ENCODE assay signal across 26 cellular contexts in genomic region chr2:80437959-80438358, GRCh38.
"Had no signal": no experiment of that assay in that cellular context is flagged by ENCODE, and none has a peak within 500 bp of the region (broad histone marks: within the 10 kb centered on the region; RNA-seq: fewer than 3 reads in every experiment).

No MANE protein-coding gene starts in this region.

- ATAC-seq: foreskin keratinocyte; heart right ventricle; left lobe of liver; naive thymus-derived CD4-positive, alpha-beta T cell; right lobe of liver; stimulated activated naive B cell treated with anti-CD40 and anti-IgM and Interleukin-4, amounts not matched to agents 10 μg/mL and 1 μg/mL and 100 μg/mL, for 72 hours had no signal

- H3K27ac ChIP-seq: colonic mucosa, esophagus muscularis mucosa, foreskin keratinocyte, heart right ventricle, neural progenitor cell, parathyroid adenoma, right lobe of liver, thoracic aorta, tibial nerve, upper lobe of left lung had no signal

- H3K4me1 Mint-ChIP-seq: naive thymus-derived CD4-positive, alpha-beta T cell; neural progenitor cell; stimulated activated naive B cell treated with anti-CD40 and anti-IgM and Interleukin-4, amounts not matched to agents 10 μg/mL and 1 μg/mL and 100 μg/mL, for 72 hours had no signal

- DNase-seq: colonic mucosa; effector CD8-positive, alpha-beta T cell; foreskin keratinocyte; glutamatergic neuron; heart right ventricle; hypothalamus; kidney; mesenchymal stem cell; midbrain; naive thymus-derived CD4-positive, alpha-beta T cell; right lobe of liver; small intestine; stimulated activated CD4-positive, alpha-beta T cell treated with anti-CD3 and anti-CD28 coated beads, Interleukin-15, amount 100 ng/mL, for 24 hours; stimulated activated CD4-positive, alpha-beta T cell treated with anti-CD3 and anti-CD28 coated beads, Interleukin-2, amount 100 ng/mL, for 48 hours; stimulated activated naive B cell treated with anti-CD40 and anti-IgM and Interleukin-4, amounts not matched to agents 10 μg/mL and 1 μg/mL and 100 μg/mL, for 72 hours; upper lobe of left lung had no signal

- H3K27me3 Mint-ChIP-seq: dendritic cell treated with granulocyte-macrophage colony-stimulating factor and Interleukin-4, amounts not matched to agents 40 ng/mL and 50 ng/mL, for 4 days; progenitor cell of endocrine pancreas; stimulated activated naive B cell treated with anti-CD40 and anti-IgM and Interleukin-4, amounts not matched to agents 10 μg/mL and 1 μg/mL and 100 μg/mL, for 72 hours; stimulated activated naive CD8-positive, alpha-beta T cell treated with anti-CD3 and anti-CD28 coated beads, Interleukin-15, Interleukin-2, amounts not matched to agents 100 ng/mL and 50 ng/mL, for 24 hours had no signal

- H3K27ac Mint-ChIP-seq: dendritic cell treated with granulocyte-macrophage colony-stimulating factor and Interleukin-4, amounts not matched to agents 40 ng/mL and 50 ng/mL, for 4 days; naive thymus-derived CD4-positive, alpha-beta T cell; neural progenitor cell; progenitor cell of endocrine pancreas; stimulated activated naive B cell treated with anti-CD40 and anti-IgM and Interleukin-4, amounts not matched to agents 10 μg/mL and 1 μg/mL and 100 μg/mL, for 72 hours; stimulated activated naive CD8-positive, alpha-beta T cell treated with anti-CD3 and anti-CD28 coated beads, Interleukin-15, Interleukin-2, amounts not matched to agents 100 ng/mL and 50 ng/mL, for 24 hours had no signal

- H3K36me3 Mint-ChIP-seq: naive thymus-derived CD4-positive, alpha-beta T cell; neural progenitor cell; stimulated activated naive B cell treated with anti-CD40 and anti-IgM and Interleukin-4, amounts not matched to agents 10 μg/mL and 1 μg/mL and 100 μg/mL, for 72 hours had no signal

- H3K4me1 ChIP-seq: colonic mucosa, esophagus muscularis mucosa, foreskin keratinocyte, heart right ventricle, neural progenitor cell, parathyroid adenoma, right lobe of liver, upper lobe of left lung had no signal

- H3K9me3 Mint-ChIP-seq: nephron, neural progenitor cell had no signal

- H3K4me3 Mint-ChIP-seq: dendritic cell treated with granulocyte-macrophage colony-stimulating factor and Interleukin-4, amounts not matched to agents 40 ng/mL and 50 ng/mL, for 4 days; naive thymus-derived CD4-positive, alpha-beta T cell; nephron; neural progenitor cell; stimulated activated naive B cell treated with anti-CD40 and anti-IgM and Interleukin-4, amounts not matched to agents 10 μg/mL and 1 μg/mL and 100 μg/mL, for 72 hours; stimulated activated naive CD8-positive, alpha-beta T cell treated with anti-CD3 and anti-CD28 coated beads, Interleukin-15, Interleukin-2, amounts not matched to agents 100 ng/mL and 50 ng/mL, for 24 hours had no signal

- H3K27me3 ChIP-seq: colonic mucosa, esophagus muscularis mucosa, foreskin keratinocyte, neural progenitor cell, right lobe of liver, tibial nerve, upper lobe of left lung had no signal

- H3K36me3 ChIP-seq: colonic mucosa, esophagus muscularis mucosa, heart right ventricle, neural progenitor cell, right lobe of liver, thoracic aorta, tibial nerve, upper lobe of left lung had no signal

- H3K4me3 ChIP-seq: colonic mucosa, esophagus muscularis mucosa, heart right ventricle, neural progenitor cell, right lobe of liver, thoracic aorta, tibial nerve, upper lobe of left lung had no signal

- H3K9me3 ChIP-seq: colonic mucosa, heart right ventricle, right lobe of liver, thoracic aorta, tibial nerve, upper lobe of left lung had no signal
